ENCODE assay signal across 21 cellular contexts in the genomic region with DNA sequence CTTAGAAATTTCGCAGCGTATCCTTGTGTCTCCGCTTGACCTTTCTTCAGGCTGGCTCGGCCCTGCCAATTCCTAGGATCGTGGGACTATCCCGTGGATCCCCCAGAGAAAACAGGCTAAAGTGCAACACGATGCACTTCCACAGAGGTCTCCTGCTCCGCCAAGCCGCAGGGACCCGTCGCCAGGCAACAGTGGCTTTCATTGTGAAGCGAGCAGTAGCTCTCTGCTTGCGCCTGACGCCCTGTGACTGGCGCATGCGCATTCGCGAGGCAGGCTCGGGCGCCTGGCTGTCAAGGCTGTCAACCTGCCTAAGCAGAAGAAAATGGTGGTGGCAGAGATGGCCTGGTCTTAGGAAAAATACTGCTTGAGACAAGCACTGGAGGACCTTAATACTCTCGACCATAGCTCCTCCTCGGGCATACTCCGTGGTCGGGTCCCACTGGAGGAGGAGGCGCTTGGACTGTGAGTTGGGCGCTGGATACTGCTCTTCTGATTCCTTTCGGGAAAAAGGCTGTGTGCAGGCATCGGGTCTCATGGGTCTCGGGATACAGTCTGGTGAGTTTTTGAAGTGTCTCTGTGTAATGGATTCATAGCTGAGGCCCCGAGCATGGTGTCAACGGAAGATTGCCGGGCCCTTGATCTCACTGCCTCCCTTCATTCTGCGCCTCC.
A peak's percentile ranks its signal among the peaks of the same experiment; 100 is the strongest.
DNase-seq lines count a peak whose midpoint lies in the region; ATAC-seq, FAIRE-seq and TF ChIP-seq lines count a peak whose summit lies in the region.
"Had no signal": no experiment of that assay in that cellular context is flagged by ENCODE, and none has a peak within 500 bp of the region (broad histone marks: within the 10 kb centered on the region; RNA-seq: fewer than 3 reads in every experiment).

No MANE protein-coding gene starts in this region.

- 2% methylated on average over 22 of the region's 33 CpGs for WGBS in K562 (ENCODE audit: insufficient coverage, low coverage, missing lambda C conversion rate)

- no peak for TF ChIP-seq EP300 in K562 (IDR thresholded peaks at IDR 0.05; ENCODE audit: low read length)

- no peaks in the 10 kb centered on the region for H3K79me2 ChIP-seq in K562 (ENCODE audit: control insufficient read depth, insufficient read depth, low read length)

- TF ChIP-seq CTCF in K562 (IDR thresholded peaks at IDR 0.05 in 2 of 3, conservative IDR thresholded peaks at IDR 0.05 in 1 of 3; ENCODE audit: insufficient read depth in 2 of 3, low read depth in 1 of 3, low read length in 3 of 3), result no peak

- no TSS peak for BruUV-seq in K562 (replicated peaks; lab: Mats Ljungman, UMichigan)

- H3K4me3 ChIP-seq in K562, result no peak overlapping the region
- H3K4me3 ChIP-seq: dorsolateral prefrontal cortex, pancreas, transverse colon had no signal

- no peaks in the 10 kb centered on the region for H3K9me3 ChIP-seq in K562 (replicated peaks; ENCODE audit: control insufficient read depth, insufficient read depth, low read depth, low read length)
- H3K9me3 ChIP-seq: pancreas had no signal

- no peak overlapping the region for H3K9ac ChIP-seq in K562 (ENCODE audit: insufficient read depth in 1 of 2, low read depth in 2 of 2, low read length in 2 of 2)
- H3K9ac ChIP-seq: KMS-11 had no signal

- ATAC-seq in K562 (no peak), HG03025 (IDR thresholded peaks at IDR 0.05; ENCODE audit: low FRiP score, unreplicated experiment) (no peak)
- ATAC-seq: naive thymus-derived CD4-positive, alpha-beta T cell; pancreas; stimulated activated naive CD8-positive, alpha-beta T cell treated with anti-CD3 and anti-CD28 coated beads, Interleukin-15, Interleukin-2, amounts not matched to agents 100 U/mL and 50 U/mL, for 24 hours had no signal

- CTCF ChIA-PET in K562 (lab: Yijun Ruan, JAX; ENCODE audit: low intra/inter-chr PET ratio), result no interaction called here

- H3K4me2 ChIP-seq in K562 (ENCODE audit: insufficient read depth, low read length), result no peak overlapping the region
- H3K4me2 ChIP-seq: KMS-11 had no signal

- no peak for FAIRE-seq in K562 (lab: Jason Lieb, UNC)
- FAIRE-seq: pancreas had no signal

- no peaks in the 10 kb centered on the region for H3K9me1 ChIP-seq in K562 (ENCODE audit: control insufficient read depth, insufficient read depth, low read length)

- intact Hi-C loops in K562 (cut with micrococcal nuclease), result no loop called here

- no peaks in the 10 kb centered on the region for H3K4me1 ChIP-seq in K562 (replicated peaks in 1 of 2; ENCODE audit: control insufficient read depth in 2 of 2, insufficient read depth in 2 of 2, low read length in 2 of 2)
- H3K4me1 ChIP-seq: pancreas, transverse colon had no signal

- TF ChIP-seq POLR2A in K562 (conservative IDR thresholded peaks at IDR 0.05), result no peak

- no peak for TF ChIP-seq RAD21 in K562 (CRISPR knock-in tag; conservative IDR thresholded peaks at IDR 0.05 in 1 of 2, IDR thresholded peaks at IDR 0.05 in 1 of 2)

- in situ Hi-C loops in K562 (cut with MboI), result no loop called here

- POLR2A ChIA-PET in K562 (lab: Yijun Ruan, JAX), result no interaction called here

- H4K20me1 ChIP-seq in K562 (replicated peaks; ENCODE audit: control insufficient read depth, insufficient read depth, low read length), result no peaks in the 10 kb centered on the region

- no peak overlapping the region for H2AFZ ChIP-seq in K562 (ENCODE audit: low read depth, low read length)

- no peaks in the 10 kb centered on the region for H3K36me3 ChIP-seq in K562 (ENCODE audit: control insufficient read depth, insufficient read depth, low read length)
- H3K36me3 ChIP-seq: pancreas, transverse colon had no signal

- H3K27ac ChIP-seq in K562 (ENCODE audit: extremely low read depth, low read depth, low read length), result no peak overlapping the region
- H3K27ac ChIP-seq: dorsolateral prefrontal cortex, KMS-11, pancreas, transverse colon had no signal

- DNase-seq in DMS 273 treated with DMSO at 0.1 percent for 48 hours (lab: John Stamatoyannopoulos, UW) (peak; percentile 30), HT1080 (ENCODE audit: low read depth) (peak; percentile 21), NCI-H2227 (lab: John Stamatoyannopoulos, UW; ENCODE audit: unreplicated experiment) (peak; percentile 82), K562 (ENCODE audit: extremely low read depth in 1 of 4, low spot score in 3 of 4) (peak in 1 of 4 experiments; percentile 3), dedifferentiated amniotic fluid mesenchymal stem cell (ENCODE audit: extremely low spot score) (no peak)
- no peak for DNase-seq in stimulated activated CD4-positive, alpha-beta T cell treated with anti-CD3 and anti-CD28 coated beads, Interleukin-1b, Interleukin-23, amount 100 ng/mL, for 48 hours
- DNase-seq: activated CD4-positive, alpha-beta T cell treated with anti-CD3 and anti-CD28 coated beads, Interleukin-2, amount 50 U/mL, for 1 hour; activated CD8-positive, alpha-beta memory T cell treated with anti-CD3 and anti-CD28 coated beads, Interleukin-2, amount 50 U/mL, for 48 hours; activated effector memory CD4-positive, alpha-beta T cell treated with anti-CD3 and anti-CD28 coated beads, Interleukin-2, amount 50 U/mL, for 16 hours; dorsolateral prefrontal cortex; EL; foreskin fibroblast; HFFc6; naive thymus-derived CD4-positive, alpha-beta T cell; NCI-H1048; stimulated activated CD4-positive, alpha-beta T cell treated with anti-CD3 and anti-CD28 coated beads, Interleukin-2, amount 100 ng/mL, for 24 hours; stimulated activated naive CD8-positive, alpha-beta T cell treated with anti-CD3 and anti-CD28 coated beads, Interleukin-15, Interleukin-2, amounts not matched to agents 100 U/mL and 50 U/mL, for 24 hours; transverse colon had no signal

- no peaks in the 10 kb centered on the region for H3K27me3 ChIP-seq in K562 (ENCODE audit: control insufficient read depth in 2 of 2, insufficient read depth in 2 of 2, low read length in 2 of 2)
- H3K27me3 ChIP-seq: pancreas, transverse colon had no signal

TF ChIP-seq in K562, 482 proteins besides CTCF, POLR2A, EP300 and RAD21:
- TF ChIP-seq LEF1 (IDR thresholded peaks at IDR 0.05) (no peak), NRF1 (conservative IDR thresholded peaks at IDR 0.05 in 1 of 2, IDR thresholded peaks at IDR 0.05 in 1 of 2) (peak; percentile 67 to 74)

Comparison
In these comparisons a context has a peak if more than half of its experiments do, and no peak if none do; other contexts are left out.
1. DNase-seq: peak in DMS 273 treated with DMSO at 0.1 percent for 48 hours (single experiment), HT1080 (single experiment) and NCI-H2227 (single experiment); none in dedifferentiated amniotic fluid mesenchymal stem cell (single experiment) and stimulated activated CD4-positive, alpha-beta T cell treated with anti-CD3 and anti-CD28 coated beads, Interleukin-1b, Interleukin-23, amount 100 ng/mL, for 48 hours (single experiment).